ENCODE assay signal across 21 cellular contexts in genomic region chr5:124395287-124395686, GRCh38.
DNase-seq lines count a peak whose midpoint lies in the region; ATAC-seq, FAIRE-seq and TF ChIP-seq lines count a peak whose summit lies in the region.
"Had no signal": no experiment of that assay in that cellular context is flagged by ENCODE, and none has a peak within 500 bp of the region (broad histone marks: within the 10 kb centered on the region; RNA-seq: fewer than 3 reads in every experiment).

No MANE protein-coding gene starts in this region.

- BruUV-seq in HepG2 (replicated peaks; lab: Mats Ljungman, UMichigan), result no TSS peak

- peak overlapping the region; percentile 31 for H3K27ac Mint-ChIP-seq in type B pancreatic cell
- H3K27ac Mint-ChIP-seq: natural killer cell treated with Interleukin-12 subunit alpha and Interleukin-12 subunit beta and Interleukin-15 and Interleukin-18, amount 100 ng/mL, for 72 hours had no signal

- TF ChIP-seq CTCF in HepG2 (CRISPR knock-in tag; IDR thresholded peaks at IDR 0.05) (no peak), right lobe of liver (IDR thresholded peaks at IDR 0.05) (no peak), type B pancreatic cell (conservative IDR thresholded peaks at IDR 0.05) (no peak)

- peak overlapping the region; percentile 58 for H3K4me3 Mint-ChIP-seq in type B pancreatic cell
- H3K4me3 Mint-ChIP-seq: natural killer cell treated with Interleukin-12 subunit alpha and Interleukin-12 subunit beta and Interleukin-15 and Interleukin-18, amount 100 ng/mL, for 72 hours had no signal

- in situ Hi-C loops in HepG2 (cut with HindIII; ENCODE audit: extremely low pct_ligation_motif_present, low pct_unique_long_range_greater_than_20kb), result no loop called here

- H3K4me2 ChIP-seq in HepG2 (ENCODE audit: low read depth, low read length) (no peak overlapping the region), mesendoderm (ENCODE audit: low read length) (no peak overlapping the region)

- FAIRE-seq in HepG2 (lab: Jason Lieb, UNC), result no peak
- FAIRE-seq: GM18507, K562 had no signal

- H3K79me2 ChIP-seq in HepG2 (ENCODE audit: insufficient read depth, low read length) (no peaks in the 10 kb centered on the region), mesendoderm (ENCODE audit: control insufficient read depth, insufficient read depth, low read length) (no peaks in the 10 kb centered on the region)

- H2AK5ac ChIP-seq in mesendoderm (ENCODE audit: low read length), result no peak overlapping the region

- DNase-seq in HepG2 (ENCODE audit: low spot score) (no peak), right lobe of liver (no peak), caudate nucleus (lab: John Stamatoyannopoulos, UW) (peak in 47 of 61 donors; percentile 3 to 68 (median 33)), mesendoderm (no peak), type B pancreatic cell (ENCODE audit: extremely low spot score, unreplicated experiment) (no peak), 8988T (no peak)
- no peak for DNase-seq in activated CD4-positive, CD25-positive, alpha-beta regulatory T cell treated with anti-CD3 and anti-CD28 coated beads, Interleukin-2, amount 50 U/mL, for 72 hours
- DNase-seq: activated CD4-positive, alpha-beta T cell treated with anti-CD3 and anti-CD28 coated beads for 4 hours; activated T-cell treated with anti-CD3 and anti-CD28 coated beads for 4 hours; Caco-2; cortex of kidney; GOT3; NCI-H1694 treated with DMSO at 0.1 percent for 48 hours; NCI-H526; RPMI8226; stomach had no signal

- H3K36me3 Mint-ChIP-seq in type B pancreatic cell, result no peaks in the 10 kb centered on the region
- H3K36me3 Mint-ChIP-seq: natural killer cell treated with Interleukin-12 subunit alpha and Interleukin-12 subunit beta and Interleukin-15 and Interleukin-18, amount 100 ng/mL, for 72 hours had no signal

- TF ChIP-seq POLR2A in HepG2 (IDR thresholded peaks at IDR 0.05; ENCODE audit: insufficient read depth in 1 of 2, low read depth in 2 of 2, low read length in 2 of 2) (no peak), right lobe of liver (IDR thresholded peaks at IDR 0.05) (no peak)

- H3K9me3 ChIP-seq in HepG2 (ENCODE audit: low read length) (no peaks in the 10 kb centered on the region), right lobe of liver (no peaks in the 10 kb centered on the region)

- H3K56ac ChIP-seq in mesendoderm (ENCODE audit: low read length), result no peak overlapping the region

- no peak overlapping the region for H2BK120ac ChIP-seq in mesendoderm (ENCODE audit: low read depth, low read length)

- H4K8ac ChIP-seq in mesendoderm (ENCODE audit: low read depth, low read length), result no peak overlapping the region

- no peak overlapping the region for H4K5ac ChIP-seq in mesendoderm (ENCODE audit: low read length)

- peak overlapping the region; percentile 43 for H3K4ac ChIP-seq in mesendoderm (ENCODE audit: low read depth, low read length)

- no peak overlapping the region for H2BK5ac ChIP-seq in mesendoderm (ENCODE audit: low read length)

- H3K27me3 ChIP-seq in HepG2 (ENCODE audit: control insufficient read depth in 1 of 2, insufficient read depth in 2 of 2, low read length in 2 of 2) (0 out of 5 replicates have a peak, but pooled peaks cover 0 to 6% of the 10 kb centered on the region in 2 experiments), right lobe of liver (no peaks in the 10 kb centered on the region), mesendoderm (ENCODE audit: insufficient read depth, low read length, poor library complexity) (no peaks in the 10 kb centered on the region)
- H3K27me3 ChIP-seq: esophagus muscularis mucosa, stomach had no signal

- POLR2A ChIA-PET in HepG2 (lab: Yijun Ruan, JAX), result no interaction called here

- CTCF ChIA-PET in HepG2 (lab: Yijun Ruan, JAX; ENCODE audit: low intra/inter-chr PET ratio, low total read pairs), result no interaction called here

- intact Hi-C loops in HepG2 (cut with micrococcal nuclease; ENCODE audit: unreplicated experiment) (no loop called here), right lobe of liver (cut with DNase I) (no loop called here)

- H3K27me3 Mint-ChIP-seq in type B pancreatic cell, result peaks cover 16% of the 10 kb centered on the region

- TF ChIP-seq RAD21 in HepG2 (CRISPR knock-in tag; IDR thresholded peaks at IDR 0.05), result no peak

- no peak overlapping the region for H2AFZ ChIP-seq in HepG2 (ENCODE audit: low read length)

- ATAC-seq in HepG2 (peak; percentile 32; the same call in 1 of the 3 replicates), right lobe of liver (no peak), GM21390 (IDR thresholded peaks at IDR 0.05; ENCODE audit: unreplicated experiment) (no peak)
- ATAC-seq: K562; natural killer cell treated with Interleukin-12 subunit alpha and Interleukin-12 subunit beta and Interleukin-15 and Interleukin-18, amount 100 ng/mL, for 72 hours had no signal

- no peak overlapping the region for H3K18ac ChIP-seq in mesendoderm (ENCODE audit: low read length)

- no peak overlapping the region for H3K4me3 ChIP-seq in HepG2 (replicated peaks in 1 of 3; ENCODE audit: insufficient read depth in 1 of 3, low read depth in 2 of 3, low read length in 3 of 3)
- no peak overlapping the region for H3K4me3 ChIP-seq in right lobe of liver
- no peak overlapping the region for H3K4me3 ChIP-seq in mesendoderm (ENCODE audit: low read length)
- H3K4me3 ChIP-seq: esophagus muscularis mucosa, K562, stomach had no signal

- H3K79me1 ChIP-seq in mesendoderm (ENCODE audit: low read length), result no peaks in the 10 kb centered on the region

- H3K23ac ChIP-seq in mesendoderm (ENCODE audit: low read length), result no peak overlapping the region

- H3K4me1 ChIP-seq in HepG2 (ENCODE audit: insufficient read depth, low read length) (no peaks in the 10 kb centered on the region), right lobe of liver (no peaks in the 10 kb centered on the region), mesendoderm (ENCODE audit: control insufficient read depth, low read depth, low read length) (no peaks in the 10 kb centered on the region)
- H3K4me1 ChIP-seq: Caco-2, stomach had no signal

- H3K36me3 ChIP-seq in HepG2 (replicated peaks in 1 of 2; ENCODE audit: control insufficient read depth in 1 of 2, insufficient read depth in 2 of 2, low read length in 2 of 2), result no peaks in the 10 kb centered on the region
- no peaks in the 10 kb centered on the region for H3K36me3 ChIP-seq in right lobe of liver
- no peaks in the 10 kb centered on the region for H3K36me3 ChIP-seq in mesendoderm (ENCODE audit: control insufficient read depth, insufficient read depth, low read length)
- H3K36me3 ChIP-seq: esophagus muscularis mucosa, stomach had no signal

- no peaks in the 10 kb centered on the region for H4K20me1 ChIP-seq in HepG2 (ENCODE audit: insufficient read depth, low read length)

- H2BK15ac ChIP-seq in mesendoderm (replicated peaks; ENCODE audit: low read depth), result no peak overlapping the region

- TF ChIP-seq EP300 in HepG2 (IDR thresholded peaks at IDR 0.05; ENCODE audit: low read depth in 2 of 2, low read length in 2 of 2) (no peak), HepG2 (CRISPR knock-in tag; IDR thresholded peaks at IDR 0.05; ENCODE audit: borderline replicate concordance) (no peak)

- H3K9me3 Mint-ChIP-seq in type B pancreatic cell, result no peaks in the 10 kb centered on the region

- H3K9ac ChIP-seq in HepG2 (ENCODE audit: insufficient read depth, low read depth, low read length) (no peak overlapping the region), mesendoderm (ENCODE audit: low read length) (no peak overlapping the region)

- H3K4me1 Mint-ChIP-seq in type B pancreatic cell (ENCODE audit: unreplicated experiment), result peaks cover 45% of the 10 kb centered on the region

- H3K27ac ChIP-seq in HepG2 (ENCODE audit: extremely low read length, insufficient read depth, low read length) (no peak overlapping the region), right lobe of liver (no peak overlapping the region), caudate nucleus (ENCODE audit: low read depth, low read length) (peak overlapping the region; percentile 88), mesendoderm (ENCODE audit: low read depth, low read length) (no peak overlapping the region)
- H3K27ac ChIP-seq: esophagus muscularis mucosa, stomach had no signal

- WGBS in HepG2 (ENCODE audit: low lambda C conversion rate), result 7% methylated on average over 11 of the region's 11 CpGs
- 71% methylated on average over 8 of the region's 11 CpGs for WGBS in right lobe of liver (ENCODE audit: insufficient coverage, low coverage, low lambda C conversion rate, missing lambda C conversion rate)
- WGBS in mesendoderm (ENCODE audit: extremely low coverage, insufficient coverage, low lambda C conversion rate), result no CpG with 5 or more reads among the region's 11 CpGs

TF ChIP-seq in HepG2, 621 proteins besides CTCF, POLR2A, EP300 and RAD21 (continues in another document):
- TF ChIP-seq TBX3 (IDR thresholded peaks at IDR 0.05; ENCODE audit: borderline replicate concordance) (no peak), TFAP4 (IDR thresholded peaks at IDR 0.05; ENCODE audit: borderline replicate concordance, low read depth) (no peak), ISX (CRISPR knock-in tag; conservative IDR thresholded peaks at IDR 0.05) (no peak), UBTF (CRISPR knock-in tag; IDR thresholded peaks at IDR 0.05) (no peak), ZFP82 (CRISPR knock-in tag; IDR thresholded peaks at IDR 0.05; ENCODE audit: borderline replicate concordance) (no peak), SP5 (CRISPR knock-in tag; IDR thresholded peaks at IDR 0.05; ENCODE audit: borderline replicate concordance, low read depth) (no peak), SMAD3 (CRISPR knock-in tag; IDR thresholded peaks at IDR 0.05) (no peak)

Comparison
In these comparisons a context has a peak if more than half of its experiments do, and no peak if none do; other contexts are left out.
1. DNase-seq: peak in caudate nucleus (47 of 61); none in HepG2 (single experiment), right lobe of liver (0 of 3), mesendoderm (single experiment), type B pancreatic cell (single experiment), activated CD4-positive, CD25-positive, alpha-beta regulatory T cell treated with anti-CD3 and anti-CD28 coated beads, Interleukin-2, amount 50 U/mL, for 72 hours (single experiment) and 8988T (single experiment).